Comparison of ENCODE assay signal across 25 cellular contexts in genomic region chr22:35556666-35557065, GRCh38. TPM values are rescaled to one million over a fixed set of nuclear protein-coding genes. Genes with fewer than 3 reads are reported as not detected.
A peak's percentile ranks its signal among the peaks of the same experiment; 100 is the strongest.
DNase-seq lines count a peak whose midpoint lies in the region; ATAC-seq, FAIRE-seq and TF ChIP-seq lines count a peak whose summit lies in the region.
"Had no signal": no experiment of that assay in that cellular context is flagged by ENCODE, and none has a peak within 500 bp of the region (broad histone marks: within the 10 kb centered on the region; RNA-seq: fewer than 3 reads in every experiment).

No MANE protein-coding gene starts in this region.

- H4K91ac ChIP-seq in neuronal stem cell (ENCODE audit: low read depth, low read length, poor library complexity): no peak overlapping the region

- SMC1A ChIA-PET in GM12878 (lab: Charles Lee; ENCODE audit: uncharacterized antibody, unreplicated experiment): no interaction called here

- ATAC-seq in GM12878 (peak; percentile 22; the same call in 1 of the 3 replicates), GM18498 (IDR thresholded peaks at IDR 0.05; ENCODE audit: unreplicated experiment) (no peak), psoas muscle (no peak), GM21717 (IDR thresholded peaks at IDR 0.05; ENCODE audit: unreplicated experiment) (no peak)

- H3K4me2 ChIP-seq in GM12878 (ENCODE audit: control insufficient read depth, insufficient read depth) (no peak overlapping the region), neuronal stem cell (ENCODE audit: insufficient read depth, low read length, poor library complexity, severe bottlenecking) (no peak overlapping the region)

- no peak overlapping the region for H3K14ac ChIP-seq in neuronal stem cell (ENCODE audit: low read length)

- no peaks in the 10 kb centered on the region for H3K36me3 ChIP-seq in GM12878 (ENCODE audit: control insufficient read depth in 2 of 2, insufficient read depth in 2 of 2, low read length in 1 of 2)
- no peaks in the 10 kb centered on the region for H3K36me3 ChIP-seq in neuronal stem cell (replicated peaks in 1 of 2; ENCODE audit: control insufficient read depth in 2 of 2, insufficient read depth in 2 of 2, low read length in 2 of 2)
- H3K36me3 ChIP-seq in psoas muscle (ENCODE audit: insufficient read depth in 1 of 2, low read depth in 1 of 2): no peaks in the 10 kb centered on the region
- H3K36me3 ChIP-seq: BE2C had no signal

- no peak overlapping the region for H2BK15ac ChIP-seq in neuronal stem cell (ENCODE audit: low read length)

- no peak overlapping the region for H3K9ac ChIP-seq in GM12878 (ENCODE audit: control insufficient read depth, insufficient read depth, low read length)
- H3K9ac ChIP-seq in neuronal stem cell (ENCODE audit: low read depth, low read length, poor library complexity): no peak overlapping the region

- no peak overlapping the region for H2BK120ac ChIP-seq in neuronal stem cell (ENCODE audit: low read depth, low read length)

- H3K9me3 ChIP-seq in GM12878 (replicated peaks; ENCODE audit: control insufficient read depth, insufficient read depth, low read length): no peaks in the 10 kb centered on the region; the same call in 2 of the 3 replicates
- no peaks in the 10 kb centered on the region for H3K9me3 ChIP-seq in neuronal stem cell (replicated peaks in 1 of 2; ENCODE audit: control insufficient read depth in 2 of 2, insufficient read depth in 1 of 2, low read depth in 1 of 2, low read length in 2 of 2)
- no peaks in the 10 kb centered on the region for H3K9me3 ChIP-seq in psoas muscle
- H3K9me3 ChIP-seq: BE2C had no signal

- no peak for TF ChIP-seq RAD21 in GM12878 (IDR thresholded peaks at IDR 0.05; ENCODE audit: insufficient read depth, low read depth, low read length)

- no peak overlapping the region for H2BK12ac ChIP-seq in neuronal stem cell (ENCODE audit: low read length)

- intact Hi-C loops in GM12878 (cut with micrococcal nuclease; ENCODE audit: unreplicated experiment): no loop called here
- intact Hi-C loops in psoas muscle (cut with DNase I): no loop called here

- DNase-seq in Caki2 (ENCODE audit: low read depth): peak; percentile 23
- peak; percentile 30 for DNase-seq in M059J (ENCODE audit: low read depth)
- no peak for DNase-seq in GM12878 (ENCODE audit: low read depth, low spot score)
- no peak for DNase-seq in neuronal stem cell (ENCODE audit: low spot score)
- no peak for DNase-seq in psoas muscle
- no peak for DNase-seq in NCI-H82 (lab: John Stamatoyannopoulos, UW)
- DNase-seq: BE2C; C1 segment of cervical spinal cord; CD4-positive, CD25-positive, alpha-beta regulatory T cell; CD8-positive, alpha-beta memory T cell; COR-L47; DMS153; DND-41; EL; GOT3; H9; KBM-7 had no signal

- in situ Hi-C loops in Caki2 (cut with HindIII; ENCODE audit: low pct_unique_long_range_greater_than_20kb, low sequenced_read_pairs) (no loop called here), GM12878 (cut with MboI) (no loop called here)

- no peak overlapping the region for H3K4me3 ChIP-seq in GM12878
- no peak overlapping the region for H3K4me3 ChIP-seq in neuronal stem cell (ENCODE audit: low read length in 2 of 2)
- no peak overlapping the region for H3K4me3 ChIP-seq in psoas muscle

- 29% methylated on average over 5 of the region's 5 CpGs for WGBS in GM12878 (ENCODE audit: insufficient coverage, insufficient replicate concordance, low lambda C conversion rate, missing lambda C conversion rate)
- WGBS in neuronal stem cell (ENCODE audit: extremely low coverage in 2 of 2, insufficient read length in 2 of 2, insufficient replicate concordance in 1 of 2), 2 donors: no CpG with 5 or more reads among the region's 5 CpGs
- WGBS in psoas muscle, 3 donors: 80 to 87% (median 81%) methylated on average over 5 of the region's 5 CpGs

- H2BK5ac ChIP-seq in neuronal stem cell (ENCODE audit: low read length): no peak overlapping the region

- no peak overlapping the region for H3K27ac ChIP-seq in GM12878 (ENCODE audit: control insufficient read depth, insufficient read depth)
- H3K27ac ChIP-seq in neuronal stem cell (replicated peaks; ENCODE audit: low read length): no peak overlapping the region
- no peak overlapping the region for H3K27ac ChIP-seq in psoas muscle

- H3K4me1 ChIP-seq in GM12878 (ENCODE audit: control insufficient read depth, insufficient read depth, low read length) (peaks cover 4% of the 10 kb centered on the region), neuronal stem cell (ENCODE audit: control insufficient read depth in 2 of 2, insufficient read depth in 1 of 2, low read depth in 1 of 2, low read length in 2 of 2) (peaks cover 11 to 12% of the 10 kb centered on the region in 2 donors), psoas muscle (no peaks in the 10 kb centered on the region)

- BruUV-seq in GM12878 (replicated peaks; lab: Mats Ljungman, UMichigan): no TSS peak

- H2AFZ ChIP-seq in GM12878 (ENCODE audit: control insufficient read depth, low read depth, low read length) (no peak overlapping the region), neuronal stem cell (ENCODE audit: low read length) (no peak overlapping the region)

- RAD21 ChIA-PET in GM12878 (lab: Charles Lee; ENCODE audit: unreplicated experiment): no interaction called here

- no peak for FAIRE-seq in GM12878 (lab: Jason Lieb, UNC)
- FAIRE-seq: D721Med, GM12891, GM18507, HTR-8/SVneo had no signal

- H3K23ac ChIP-seq in neuronal stem cell (ENCODE audit: low read depth, low read length, poor library complexity): no peak overlapping the region

- no peaks in the 10 kb centered on the region for H3K79me1 ChIP-seq in neuronal stem cell (ENCODE audit: low read depth, low read length)

- no peak overlapping the region for H4K8ac ChIP-seq in neuronal stem cell (ENCODE audit: low read depth, low read length)

- no peak for TF ChIP-seq EP300 in GM12878 (IDR thresholded peaks at IDR 0.05; ENCODE audit: borderline replicate concordance in 1 of 2, control insufficient read depth in 1 of 2, low read depth in 2 of 2, low read length in 2 of 2)

- H3K79me2 ChIP-seq in GM12878 (ENCODE audit: control insufficient read depth, insufficient read depth, low read length): no peaks in the 10 kb centered on the region

- no peak for TF ChIP-seq POLR2A in GM12878 (IDR thresholded peaks at IDR 0.05; ENCODE audit: low read depth, low read length)

- H2AK5ac ChIP-seq in neuronal stem cell (ENCODE audit: low read depth, low read length): peak overlapping the region; percentile 26

- H3K27me3 ChIP-seq in GM12878 (replicated peaks in 1 of 2; ENCODE audit: control insufficient read depth in 2 of 2, insufficient read depth in 2 of 2, low read length in 1 of 2) (peaks cover 0 to 2% of the 10 kb centered on the region in 2 experiments; a peak in 2 of 4 replicates), neuronal stem cell (ENCODE audit: control insufficient read depth in 3 of 3, insufficient read depth in 3 of 3, low read depth in 1 of 3, low read length in 3 of 3) (peaks cover 0 to 25% (median 0%) of the 10 kb centered on the region in 3 experiments), psoas muscle (ENCODE audit: insufficient read depth in 3 of 3, low read length in 2 of 3) (no peaks in the 10 kb centered on the region)
- H3K27me3 ChIP-seq: BE2C had no signal

- TF ChIP-seq CTCF in GM12878 (IDR thresholded peaks at IDR 0.05 in 2 of 3, conservative IDR thresholded peaks at IDR 0.05 in 1 of 3; ENCODE audit: control insufficient read depth in 2 of 3, extremely low read depth in 1 of 3, insufficient read depth in 1 of 3, low read depth in 3 of 3, low read length in 3 of 3) (no peak), psoas muscle (IDR thresholded peaks at IDR 0.05) (no peak)

- H3K4ac ChIP-seq in neuronal stem cell (ENCODE audit: low read length): no peak overlapping the region

- CTCF ChIA-PET in GM12878 (lab: Yijun Ruan, JAX): no interaction called here

- no peaks in the 10 kb centered on the region for H4K20me1 ChIP-seq in GM12878 (ENCODE audit: control insufficient read depth, insufficient read depth)

- H3K18ac ChIP-seq in neuronal stem cell (ENCODE audit: low read length): peak overlapping the region; percentile 18

- POLR2A ChIA-PET in GM12878 (lab: Charles Lee): no interaction called here

TF ChIP-seq in GM12878, 131 proteins besides CTCF, POLR2A, EP300 and RAD21:
- TF ChIP-seq NR2C2 (IDR thresholded peaks at IDR 0.05; ENCODE audit: borderline replicate concordance, control insufficient read depth, insufficient read length, low read depth) (no peak), TCF7 (IDR thresholded peaks at IDR 0.05; ENCODE audit: borderline replicate concordance) (no peak), POLR2AphosphoS2 (IDR thresholded peaks at IDR 0.05; ENCODE audit: low read depth, low read length) (no peak), SMARCA5 (IDR thresholded peaks at IDR 0.05) (no peak), IKZF2 (IDR thresholded peaks at IDR 0.05) (no peak), NR2C1 (IDR thresholded peaks at IDR 0.05) (no peak), MEF2A (IDR thresholded peaks at IDR 0.05; ENCODE audit: insufficient read depth, low read depth, low read length) (no peak), CREM (IDR thresholded peaks at IDR 0.05; ENCODE audit: low read depth) (no peak), BACH1 (IDR thresholded peaks at IDR 0.05; ENCODE audit: borderline replicate concordance) (no peak)

RNA-seq across cellular contexts. Expression of gene RASD2, which starts 16.0 kb away (rescaled TPM):
- total RNA-seq in Caki2 (2014; rRNA removed; shearing (Covaris generic); ENCODE audit: low replicate concordance): 0.09 and 0.10 TPM in 2 replicates
- 1.6 and 2.4 TPM in 2 replicates for total RNA-seq in M059J (2014; rRNA removed; shearing (Covaris generic))
- not detected in 2 replicates for total RNA-seq in GM12878 (2013; cell fraction: nucleolus; rRNA removed)
- total RNA-seq in GM12878 (2014; rRNA removed): not detected in 2 replicates
- not detected in 2 replicates for total RNA-seq in GM12878 (2014; rRNA removed; fragmentation: Illumina TruSeq; extraction: Trizol)
- total RNA-seq in GM12878 (2021): not detected in 2 replicates
- polyA plus RNA-seq in GM12878 (2011; ENCODE audit: low read depth): not detected
- 0.03 TPM in 1 of 2 replicates, not detected in the other for polyA plus RNA-seq in GM12878 (2011; rRNA removed)
- polyA plus RNA-seq in GM12878 (2011; cell fraction: cytosol; rRNA removed): not detected in 2 replicates
- 0.03 TPM in 2 replicates for polyA plus RNA-seq in GM12878 (2011; cell fraction: nucleus; rRNA removed)
- polyA plus RNA-seq in GM12878 (2012): 0.04 TPM in 1 of 2 replicates, not detected in the other
- polyA plus RNA-seq in GM12878 (2014; fragmentation: Illumina TruSeq; extraction: Trizol): not detected in 2 replicates
- polyA plus RNA-seq in GM12878 (2014; fragmentation: Nextera tagmentation; extraction: Ambion mirVana): not detected
- polyA plus RNA-seq in GM12878 (2014; rRNA removed): not detected in 2 replicates
- polyA plus RNA-seq in GM12878 (2016; fragmentation: Nextera tagmentation; extraction: Ambion mirVana): not detected
- not detected in 2 replicates for polyA minus RNA-seq in GM12878 (2011; rRNA and poly(A)+ RNA removed)
- not detected in 2 replicates for polyA minus RNA-seq in GM12878 (2011; cell fraction: cytosol; rRNA and poly(A)+ RNA removed)
- polyA minus RNA-seq in GM12878 (2011; cell fraction: nucleus; rRNA and poly(A)+ RNA removed): not detected in 2 replicates
- 0.29 TPM for polyA plus RNA-seq in neuronal stem cell (2013, experiment 1 of 2)
- polyA plus RNA-seq in neuronal stem cell (2013, experiment 2 of 2): 0.28 TPM
- 1 to 10 TPM; 3.5 to 6.1 (median 3.7) TPM for total RNA-seq in psoas muscle
- 1 to 10 TPM; 2.0 to 2.1 (median 2.1) TPM for polyA plus RNA-seq in psoas muscle
- total RNA-seq: G401 had no signal
- polyA plus RNA-seq: CD8-positive, alpha-beta memory T cell; IgD-negative memory B cell had no signal

Comparison
In these comparisons a context has a peak if more than half of its experiments do, and no peak if none do; other contexts are left out.
1. DNase-seq: peak in Caki2 (single experiment) and M059J (single experiment); none in GM12878 (single experiment), neuronal stem cell (single experiment), psoas muscle (0 of 2) and NCI-H82 (single experiment).